ENCODE assay signal across 19 cellular contexts in genomic region chr4:183447646-183448045, GRCh38. TPM values are rescaled to one million over a fixed set of nuclear protein-coding genes. Genes with fewer than 3 reads are reported as not detected.
A peak's percentile ranks its signal among the peaks of the same experiment; 100 is the strongest.
DNase-seq lines count a peak whose midpoint lies in the region; ATAC-seq, FAIRE-seq and TF ChIP-seq lines count a peak whose summit lies in the region.
"Had no signal": no experiment of that assay in that cellular context is flagged by ENCODE, and none has a peak within 500 bp of the region (broad histone marks: within the 10 kb centered on the region; RNA-seq: fewer than 3 reads in every experiment).

No MANE protein-coding gene starts in this region.

- H3K4me1 ChIP-seq in OCI-LY7 (ENCODE audit: insufficient read depth, low read length, poor library complexity, severe bottlenecking) (peaks cover 35% of the 10 kb centered on the region), small intestine (ENCODE audit: control insufficient read depth in 2 of 2, insufficient read depth in 1 of 2, low read depth in 1 of 2, low read length in 1 of 2) (peaks cover 5 to 6% of the 10 kb centered on the region in 2 donors), foreskin keratinocyte (peaks cover 17% of the 10 kb centered on the region)

- peaks cover 15% of the 10 kb centered on the region for H3K36me3 Mint-ChIP-seq in activated naive CD4-positive, alpha-beta T cell treated with anti-CD3 and anti-CD28 coated beads, Interleukin-2, amount 50 U/mL, for 24 hours
- H3K36me3 Mint-ChIP-seq in brain, result peaks cover 59% of the 10 kb centered on the region

- peak overlapping the region; percentile 97 for H3K4me3 Mint-ChIP-seq in activated naive CD4-positive, alpha-beta T cell treated with anti-CD3 and anti-CD28 coated beads, Interleukin-2, amount 50 U/mL, for 24 hours
- peak overlapping the region in 4 of 5 experiments; percentile 98 to 99 (median 98) for H3K4me3 Mint-ChIP-seq in brain
- H3K4me3 Mint-ChIP-seq: activated B cell treated with CpG ODN at 0.5 μM for 24 hours had no signal

- H3K4me1 Mint-ChIP-seq in activated naive CD4-positive, alpha-beta T cell treated with anti-CD3 and anti-CD28 coated beads, Interleukin-2, amount 50 U/mL, for 24 hours, result peaks cover 55% of the 10 kb centered on the region
- H3K4me1 Mint-ChIP-seq in brain, result peaks cover 58% of the 10 kb centered on the region

- H3K9me2 ChIP-seq in OCI-LY7 (ENCODE audit: insufficient read depth, low read length), result no peaks in the 10 kb centered on the region

- TF ChIP-seq CTCF in OCI-LY7 (conservative IDR thresholded peaks at IDR 0.05; ENCODE audit: low read length) (no peak), brain (conservative IDR thresholded peaks at IDR 0.05) (no peak), foreskin keratinocyte (conservative IDR thresholded peaks at IDR 0.05) (no peak)

- H3K4me2 ChIP-seq in OCI-LY7 (ENCODE audit: low read length), result peak overlapping the region; percentile 96

- H2AFZ ChIP-seq in OCI-LY7 (ENCODE audit: low read length), result no peak overlapping the region
- H2AFZ ChIP-seq: parathyroid adenoma had no signal

- ATAC-seq in foreskin keratinocyte, result no peak
- ATAC-seq: body of pancreas had no signal

- CTCF ChIA-PET in OCI-LY7 (lab: Charles Lee; ENCODE audit: unreplicated experiment), result no interaction called here

- peak; percentile 5 for FAIRE-seq in small intestine (lab: Jason Lieb, UNC)

- peaks cover 66% of the 10 kb centered on the region for H3K79me2 ChIP-seq in OCI-LY7 (ENCODE audit: insufficient read depth, low read depth, low read length)
- H3K79me2 ChIP-seq: parathyroid adenoma had no signal

- no peaks in the 10 kb centered on the region for H3K9me3 Mint-ChIP-seq in activated naive CD4-positive, alpha-beta T cell treated with anti-CD3 and anti-CD28 coated beads, Interleukin-2, amount 50 U/mL, for 24 hours
- no peaks in the 10 kb centered on the region for H3K9me3 Mint-ChIP-seq in brain
- H3K9me3 Mint-ChIP-seq: activated B cell treated with CpG ODN at 0.5 μM for 24 hours; T-helper 1 cell treated with Interleukin-12 subunit alpha and Interleukin-12 subunit beta and Interleukin-4 antibody, amounts not matched to agents 30 μg/mL and 1 μg/mL, for 36 hours had no signal

- H3K36me3 ChIP-seq in OCI-LY7 (ENCODE audit: insufficient read depth, low read length) (peaks cover 76% of the 10 kb centered on the region), small intestine (ENCODE audit: control insufficient read depth in 2 of 2, insufficient read depth in 2 of 2, low read length in 2 of 2) (peaks cover 8 to 14% of the 10 kb centered on the region in 2 donors)
- H3K36me3 ChIP-seq: uterus had no signal

- H3K27ac ChIP-seq in OCI-LY7 (ENCODE audit: low read depth, low read length, poor library complexity, severe bottlenecking), result no peak overlapping the region
- H3K27ac ChIP-seq in small intestine (ENCODE audit: low read depth in 1 of 2, low read length in 1 of 2), result no peak overlapping the region
- H3K27ac ChIP-seq in foreskin keratinocyte, result no peak overlapping the region
- H3K27ac ChIP-seq: body of pancreas, parathyroid adenoma, uterus had no signal

- POLR2A ChIA-PET in OCI-LY7 (lab: Charles Lee), result interaction anchor here (1.0 to 1.8 kb wide), 5 partner anchors 13 to 56 kb away, joined by 3 to 7 read pairs (median 3); no protein-coding TSS in a partner anchor

- H3K27me3 Mint-ChIP-seq in activated naive CD4-positive, alpha-beta T cell treated with anti-CD3 and anti-CD28 coated beads, Interleukin-2, amount 50 U/mL, for 24 hours, result no peaks in the 10 kb centered on the region
- H3K27me3 Mint-ChIP-seq in brain, result peaks cover 4% of the 10 kb centered on the region
- H3K27me3 Mint-ChIP-seq: activated B cell treated with CpG ODN at 0.5 μM for 24 hours had no signal

- peak overlapping the region; percentile 30 for H3K27ac Mint-ChIP-seq in activated naive CD4-positive, alpha-beta T cell treated with anti-CD3 and anti-CD28 coated beads, Interleukin-2, amount 50 U/mL, for 24 hours
- peak overlapping the region in 1 of 5 experiments; percentile 81 for H3K27ac Mint-ChIP-seq in brain
- H3K27ac Mint-ChIP-seq: activated B cell treated with CpG ODN at 0.5 μM for 24 hours had no signal

- peaks cover 46% of the 10 kb centered on the region for H4K20me1 ChIP-seq in OCI-LY7 (ENCODE audit: insufficient read depth, low read length)

- H3K27me3 ChIP-seq in small intestine (ENCODE audit: control insufficient read depth in 2 of 2, insufficient read depth in 2 of 2, low read length in 2 of 2) (no peaks in the 10 kb centered on the region), foreskin keratinocyte (no peaks in the 10 kb centered on the region)
- H3K27me3 ChIP-seq: body of pancreas, dorsolateral prefrontal cortex, uterus had no signal

- DNase-seq in activated naive CD4-positive, alpha-beta T cell treated with anti-CD3 and anti-CD28 coated beads, Interleukin-2, amount 50 U/mL, for 16 hours, result no peak
- DNase-seq in OCI-LY7 (ENCODE audit: low spot score) (no peak), small intestine (no peak), OCI-M1 (lab: John Stamatoyannopoulos, UW) (no peak), foreskin keratinocyte (no peak), NCI-H345 (lab: John Stamatoyannopoulos, UW) (no peak)
- DNase-seq: activated B cell treated with CpG ODN at 0.5 μM for 24 hours; body of pancreas; DMS 273 treated with DMSO at 0.1 percent for 48 hours; dorsolateral prefrontal cortex; hippocampal formation; NCI-H1105 treated with DMSO at 0.1 percent for 48 hours; NCI-H2171; stimulated activated naive CD4-positive, alpha-beta T cell treated with Interleukin-2 at 50 U/mL for 16 hours; uterus had no signal

- H3K4me3 ChIP-seq in OCI-LY7 (ENCODE audit: low read depth, low read length, poor library complexity, severe bottlenecking), result peak overlapping the region; percentile 98
- H3K4me3 ChIP-seq in small intestine (ENCODE audit: low read depth in 1 of 2, low read length in 2 of 2), result no peak overlapping the region
- H3K4me3 ChIP-seq: body of pancreas, uterus had no signal

- H3K9me3 ChIP-seq in OCI-LY7 (ENCODE audit: low read length) (no peaks in the 10 kb centered on the region), small intestine (ENCODE audit: control insufficient read depth, low read depth) (no peaks in the 10 kb centered on the region)
- H3K9me3 ChIP-seq: body of pancreas, uterus had no signal

- no TSS peak for BruUV-seq in OCI-LY7 (replicated peaks; lab: Mats Ljungman, UMichigan)

- intact Hi-C loops in OCI-LY7 (cut with micrococcal nuclease; ENCODE audit: unreplicated experiment), result loop anchor here (10.0 kb wide), 1 partner anchor 1197 kb away; the partner anchor contains the start of genes CASP3 and PRIMPOL

- 62 to 81% (median 78%) methylated on average over 5 of the region's 5 CpGs for WGBS in small intestine, 3 donors

RNA-seq across cellular contexts. Expression of gene CDKN2AIP, which starts 3.2 kb away (rescaled TPM):
- 32.3 and 36.3 TPM in 2 replicates for total RNA-seq in OCI-LY7 (2014; rRNA removed; shearing (Covaris generic))
- total RNA-seq in OCI-LY7 (2022) (31.2 and 33.9 TPM in 2 replicates), foreskin keratinocyte (13.6 and 14.8 TPM in 2 replicates)
- polyA plus RNA-seq in brain (ENCODE audit: insufficient read depth, low read depth, low replicate concordance) (5.3 TPM), small intestine (10 to 100 TPM; 14.8 to 20.3 (median 19.2) TPM), foreskin keratinocyte (6.8 and 7.4 TPM in 2 replicates)

RNA-seq across cellular contexts. Expression of gene ING2, which starts 57.2 kb away (rescaled TPM):
- 23.3 and 27.0 TPM in 2 replicates for total RNA-seq in OCI-LY7 (2014; rRNA removed; shearing (Covaris generic))
- total RNA-seq in OCI-LY7 (2022) (25.9 and 26.0 TPM in 2 replicates), foreskin keratinocyte (18.5 and 23.3 TPM in 2 replicates)
- polyA plus RNA-seq in brain (ENCODE audit: insufficient read depth, low read depth, low replicate concordance) (8.3 TPM), small intestine (10 to 100 TPM; 16.5 to 33.5 (median 26.2) TPM), foreskin keratinocyte (21.2 and 27.9 TPM in 2 replicates)
